ENCODE assay signal across 8 cellular contexts in genomic region chr3:125374996-125375941, GRCh38. TPM values are rescaled to one million over a fixed set of nuclear protein-coding genes. Genes with fewer than 3 reads are reported as not detected.
DNase-seq lines count a peak whose midpoint lies in the region; ATAC-seq and TF ChIP-seq lines count a peak whose summit lies in the region.

TSS of gene ZNF148 (minus strand) at chr3:125375325. CDS start at chr3:125313640, 61,685 bp downstream.

- H3K36me3 ChIP-seq in WERI-Rb-1 (peaks cover 16% of the 10 kb centered on the region), breast epithelium (no peaks in the 10 kb centered on the region), iPS-20b (ENCODE audit: insufficient read depth, low read depth, low read length) (no peaks in the 10 kb centered on the region)

- H3K4me3 ChIP-seq in WERI-Rb-1 (ENCODE audit: low read depth, low read length) (peak within 1 kb of the TSS; percentile 62), breast epithelium (peak within 1 kb of the TSS; percentile 82 to 92 (median 90)), iPS-20b (ENCODE audit: low read length) (peak within 1 kb of the TSS; percentile 97), skin epidermis (peak within 1 kb of the TSS; percentile 71 to 98 (median 93))

- H3K9ac ChIP-seq in iPS-20b (ENCODE audit: low read depth, low read length) = peak within 1 kb of the TSS; percentile 97

- H3K4me1 ChIP-seq in breast epithelium (peaks cover 0 to 7% of the 10 kb centered on the region in 2 donors), iPS-20b (ENCODE audit: insufficient read depth, low read length) (peaks cover 11% of the 10 kb centered on the region; the same call in 1 of the 2 replicates)

- ATAC-seq in GM18867 (IDR thresholded peaks at IDR 0.05; ENCODE audit: unreplicated experiment) = peak; percentile 91
- ATAC-seq in HG03103 (IDR thresholded peaks at IDR 0.05; ENCODE audit: low read depth, unreplicated experiment) = peak; percentile 84

- H3K27me3 ChIP-seq in WERI-Rb-1 (ENCODE audit: insufficient read depth, low read depth, severe bottlenecking) = no peaks in the 10 kb centered on the region
- no peaks in the 10 kb centered on the region for H3K27me3 ChIP-seq in breast epithelium
- H3K27me3 ChIP-seq in iPS-20b (ENCODE audit: insufficient read depth, low read length) = no peaks in the 10 kb centered on the region

- DNase-seq in A172 (ENCODE audit: low spot score) = peak; percentile 91
- peak; percentile 85 for DNase-seq in NCI-H2227 (lab: John Stamatoyannopoulos, UW; ENCODE audit: unreplicated experiment)
- peak; percentile 90 for DNase-seq in WERI-Rb-1
- peak; percentile 83 to 89 for DNase-seq in breast epithelium (ENCODE audit: low spot score in 2 of 2)

- intact Hi-C loops in breast epithelium (cut with DNase I; ENCODE audit: low total_unique reads) = no loop called here

- peak; percentile 93 for TF ChIP-seq POLR2A in breast epithelium (IDR thresholded peaks at IDR 0.05)

- TF ChIP-seq CTCF in WERI-Rb-1 (IDR thresholded peaks at IDR 0.05; ENCODE audit: low read depth, low read length) = no peak
- TF ChIP-seq CTCF in breast epithelium (IDR thresholded peaks at IDR 0.05) = peak in 1 of 3 donors; percentile 9

- peak within 1 kb of the TSS; percentile 93 for H3K27ac ChIP-seq in WERI-Rb-1
- H3K27ac ChIP-seq in breast epithelium = peak within 1 kb of the TSS; percentile 93 to 94
- H3K27ac ChIP-seq in iPS-20b (ENCODE audit: low read length) = peak within 1 kb of the TSS; percentile 86
- peak within 1 kb of the TSS; percentile 78 to 98 (median 96) for H3K27ac ChIP-seq in skin epidermis

- no peaks in the 10 kb centered on the region for H3K9me3 ChIP-seq in WERI-Rb-1 (ENCODE audit: severe bottlenecking)
- H3K9me3 ChIP-seq in breast epithelium = no peaks in the 10 kb centered on the region
- no peaks in the 10 kb centered on the region for H3K9me3 ChIP-seq in iPS-20b (ENCODE audit: insufficient read depth, low read depth, low read length)

RNA-seq across cellular contexts. Expression of gene ZNF148, which starts in this region (rescaled TPM):
- total RNA-seq in A172 (2014; rRNA removed; shearing (Covaris generic)) = 51.9 and 53.5 TPM in 2 replicates
- 10 to 100 TPM; 29.8 to 47.7 (median 31.8) TPM for total RNA-seq in breast epithelium

Comparison
In these comparisons a context has a peak if more than half of its experiments do, and no peak if none do; other contexts are left out.
1. Peak in every context shown above with its lines: DNase-seq, ATAC-seq, H3K4me3 ChIP-seq and H3K27ac ChIP-seq.